ENCODE assay signal across 30 cellular contexts in the genomic region with DNA sequence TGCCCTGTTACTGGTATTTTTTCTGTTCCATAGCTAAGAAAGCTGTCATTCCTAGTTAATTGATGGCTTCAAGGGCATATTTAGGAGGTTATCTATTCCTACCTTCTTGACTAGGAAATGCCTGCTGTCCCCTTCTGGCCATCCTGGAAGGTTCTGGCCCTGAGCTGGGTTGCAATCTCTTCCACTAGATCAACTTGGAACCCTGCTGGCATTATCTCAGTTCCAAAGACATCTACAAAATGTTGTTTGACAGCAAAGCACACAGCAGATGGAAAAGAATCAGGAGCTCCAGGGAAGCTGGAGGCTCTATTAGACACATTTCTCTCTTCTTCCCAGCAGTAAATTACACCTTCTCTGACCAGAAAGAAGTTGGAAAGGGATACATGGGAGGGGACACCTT.
"Had no signal": no experiment of that assay in that cellular context is flagged by ENCODE, and none has a peak within 500 bp of the region (broad histone marks: within the 10 kb centered on the region; RNA-seq: fewer than 3 reads in every experiment).

No MANE protein-coding gene starts in this region.

- H3K36me3 ChIP-seq: lower lobe of right lung, ovary, prostate gland, stomach, thyroid gland, transverse colon, upper lobe of right lung, uterus had no signal

- H3K4me1 ChIP-seq: lower lobe of right lung, prostate gland, stomach, testis, thyroid gland, transverse colon, upper lobe of right lung, uterus had no signal

- H3K27me3 ChIP-seq: ovary, stomach, testis, thyroid gland, transverse colon, upper lobe of right lung, uterus had no signal

- ATAC-seq: left cardiac atrium; left lobe of liver; lower lobe of right lung; naive thymus-derived CD4-positive, alpha-beta T cell; natural killer cell treated with Interleukin-12 subunit alpha and Interleukin-12 subunit beta and Interleukin-15 and Interleukin-18, amount 100 ng/mL, for 72 hours; sciatic nerve; stimulated activated naive B cell treated with anti-CD40 and anti-IgM and Interleukin-4, amounts not matched to agents 10 μg/mL and 1 μg/mL and 100 μg/mL, for 72 hours; stimulated activated naive CD8-positive, alpha-beta T cell treated with anti-CD3 and anti-CD28 coated beads, Interleukin-15, Interleukin-2, amounts not matched to agents 100 U/mL and 50 U/mL, for 24 hours had no signal

- H3K27ac ChIP-seq: lower lobe of right lung, ovary, prostate gland, skin epidermis, stomach, testis, thyroid gland, transverse colon, upper lobe of right lung, uterus had no signal

- H3K4me3 ChIP-seq: lower lobe of right lung, mucosa of descending colon, ovary, prostate gland, skin epidermis, stomach, testis, thyroid gland, transverse colon, upper lobe of right lung, uterus had no signal

- H3K9me3 ChIP-seq: lower lobe of right lung, mucosa of descending colon, ovary, prostate gland, stomach, testis, thyroid gland, transverse colon, upper lobe of right lung, uterus had no signal

- FAIRE-seq: keratinocyte had no signal

- DNase-seq: hippocampal formation; kidney glomerular epithelial cell; left cardiac atrium; lower lobe of right lung; mammary epithelial cell; mesenchymal stem cell; mucosa of descending colon; naive thymus-derived CD4-positive, alpha-beta T cell; ovary; posterior cingulate gyrus; retina; right cardiac atrium; stimulated activated CD4-positive, alpha-beta T cell treated with anti-CD3 and anti-CD28 coated beads, Interleukin-12 subunit alpha, Interleukin-12 subunit beta, amount 100 ng/mL, for 4 hours; stimulated activated CD4-positive, alpha-beta T cell treated with anti-CD3 and anti-CD28 coated beads, Interleukin-15, amount 100 ng/mL, for 24 hours; stimulated activated CD4-positive, alpha-beta T cell treated with anti-CD3 and anti-CD28 coated beads, Interleukin-2, amount 100 ng/mL, for 24 hours; stimulated activated CD4-positive, alpha-beta T cell treated with anti-CD3 and anti-CD28 coated beads, Interleukin-4, amount 100 ng/mL, for 1 hour; stimulated activated naive B cell treated with anti-CD40 and anti-IgM and Interleukin-4, amounts not matched to agents 10 μg/mL and 1 μg/mL and 100 μg/mL, for 72 hours; stimulated activated naive CD8-positive, alpha-beta T cell treated with anti-CD3 and anti-CD28 coated beads, Interleukin-15, Interleukin-2, amounts not matched to agents 100 U/mL and 50 U/mL, for 24 hours; stomach; testis; thyroid gland; transverse colon; upper lobe of right lung; uterus had no signal
